ENCODE assay signal across 12 cellular contexts in genomic region chr9:111094433-111095421, GRCh38. TPM values are rescaled to one million over a fixed set of nuclear protein-coding genes. Genes with fewer than 3 reads are reported as not detected.
A peak's percentile ranks its signal among the peaks of the same experiment; 100 is the strongest.
DNase-seq lines count a peak whose midpoint lies in the region; ATAC-seq and TF ChIP-seq lines count a peak whose summit lies in the region.
"Had no signal": no experiment of that assay in that cellular context is flagged by ENCODE, and none has a peak within 500 bp of the region (broad histone marks: within the 10 kb centered on the region; RNA-seq: fewer than 3 reads in every experiment).

No MANE protein-coding gene starts in this region.

- H3K27ac ChIP-seq in PC-9, result no peak overlapping the region
- H3K27ac ChIP-seq in psoas muscle, result no peak overlapping the region

- H3K4me3 ChIP-seq in PC-9 (no peak overlapping the region), foreskin fibroblast (ENCODE audit: low read depth in 1 of 2, low read length in 2 of 2) (no peak overlapping the region), psoas muscle (no peak overlapping the region)

- peaks cover 0 to 6% (median under 1%) of the 10 kb centered on the region in 6 donors for H3K9me3 Mint-ChIP-seq in immature natural killer cell
- H3K9me3 Mint-ChIP-seq: activated naive CD8-positive, alpha-beta T cell treated with anti-CD3 and anti-CD28 coated beads, Interleukin-2, amount 10 ng/mL, durations not matched to agents 7 days and 5 days had no signal

- H3F3A ChIP-seq in PC-9 (ENCODE audit: insufficient read depth, low read depth), result no peaks in the 10 kb centered on the region

- BruUV-seq in PC-9 (replicated peaks; lab: Mats Ljungman, UMichigan), result no TSS peak

- ATAC-seq in psoas muscle, result peak in 3 of 4 donors; percentile 45 to 65 (median 59)
- ATAC-seq: Panc1 had no signal

- H3K4me1 ChIP-seq in PC-9 (replicated peaks; ENCODE audit: insufficient read depth) (0 out of 2 replicates have a peak, but pooled peaks cover 6% of the 10 kb centered on the region), psoas muscle (no peaks in the 10 kb centered on the region)

- H3K4me2 ChIP-seq in PC-9, result peak overlapping the region; percentile 13; the same call in 1 of the 2 replicates

- H3K9me3 ChIP-seq in PC-9 (ENCODE audit: insufficient read depth, low read depth) (no peaks in the 10 kb centered on the region), psoas muscle (no peaks in the 10 kb centered on the region)

- no peaks in the 10 kb centered on the region for H3K9me2 ChIP-seq in PC-9 (ENCODE audit: insufficient read depth)

- peak overlapping the region; percentile 67 for H2AFZ ChIP-seq in PC-9

- H4K20me1 ChIP-seq in PC-9 (ENCODE audit: insufficient read depth), result no peaks in the 10 kb centered on the region

- H3K27me3 Mint-ChIP-seq in immature natural killer cell (ENCODE audit: low read depth in 3 of 3), result peaks cover 0 to 2% (median 0%) of the 10 kb centered on the region in 3 donors
- H3K27me3 Mint-ChIP-seq: activated naive CD8-positive, alpha-beta T cell treated with anti-CD3 and anti-CD28 coated beads, Interleukin-2, amount 10 ng/mL, durations not matched to agents 7 days and 5 days had no signal

- H3K4me1 Mint-ChIP-seq in immature natural killer cell, result no peaks in the 10 kb centered on the region
- H3K4me1 Mint-ChIP-seq: activated naive CD8-positive, alpha-beta T cell treated with anti-CD3 and anti-CD28 coated beads, Interleukin-2, amount 10 ng/mL, durations not matched to agents 7 days and 5 days; naive B cell had no signal

- no peaks in the 10 kb centered on the region for H3K36me3 ChIP-seq in PC-9 (ENCODE audit: low read depth)
- no peaks in the 10 kb centered on the region for H3K36me3 ChIP-seq in psoas muscle (ENCODE audit: insufficient read depth in 1 of 2, low read depth in 1 of 2)

- H3K27ac Mint-ChIP-seq in immature natural killer cell, result no peak overlapping the region
- H3K27ac Mint-ChIP-seq: activated naive CD8-positive, alpha-beta T cell treated with anti-CD3 and anti-CD28 coated beads, Interleukin-2, amount 10 ng/mL, durations not matched to agents 7 days and 5 days; naive B cell had no signal

- CTCF ChIA-PET in PC-9 (lab: Charles Lee), result no interaction called here

- no peaks in the 10 kb centered on the region for H3K79me2 ChIP-seq in PC-9 (ENCODE audit: low read depth)

- POLR2A ChIA-PET in PC-9 (lab: Charles Lee; ENCODE audit: unreplicated experiment), result no interaction called here

- H3K4me3 Mint-ChIP-seq in immature natural killer cell, result no peak overlapping the region
- H3K4me3 Mint-ChIP-seq: activated naive CD8-positive, alpha-beta T cell treated with anti-CD3 and anti-CD28 coated beads, Interleukin-2, amount 10 ng/mL, durations not matched to agents 7 days and 5 days; naive B cell had no signal

- TF ChIP-seq CTCF in PC-9 (conservative IDR thresholded peaks at IDR 0.05) (no peak), foreskin fibroblast (IDR thresholded peaks at IDR 0.05; ENCODE audit: low read depth, low read length) (no peak), psoas muscle (IDR thresholded peaks at IDR 0.05) (no peak)

- H3K27me3 ChIP-seq in PC-9 (ENCODE audit: insufficient read depth, low read depth) (no peaks in the 10 kb centered on the region), psoas muscle (ENCODE audit: insufficient read depth in 3 of 3, low read length in 2 of 3) (no peaks in the 10 kb centered on the region)

- no peaks in the 10 kb centered on the region for H3K36me3 Mint-ChIP-seq in immature natural killer cell
- H3K36me3 Mint-ChIP-seq: activated naive CD8-positive, alpha-beta T cell treated with anti-CD3 and anti-CD28 coated beads, Interleukin-2, amount 10 ng/mL, durations not matched to agents 7 days and 5 days; naive B cell had no signal

- DNase-seq in ELR (ENCODE audit: low read depth) (peak; percentile 85), PC-9 (peak in 1 of 2 experiments; percentile 20), foreskin fibroblast (peak; percentile 81 to 88), psoas muscle (peak in 1 of 2 donors; percentile 22), immature natural killer cell (no peak)
- DNase-seq in activated CD8-positive, alpha-beta memory T cell treated with anti-CD3 and anti-CD28 coated beads for 24 hours, result no peak
- no peak for DNase-seq in activated CD4-positive, alpha-beta T cell treated with anti-CD3 and anti-CD28 coated beads for 48 hours
- no peak for DNase-seq in activated T-cell treated with anti-CD3 and anti-CD28 coated beads, Interleukin-2, amount 50 U/mL, for 48 hours
- DNase-seq: activated naive CD8-positive, alpha-beta T cell treated with anti-CD3 and anti-CD28 coated beads, Interleukin-2, amount 10 ng/mL, durations not matched to agents 7 days and 5 days; naive B cell; stimulated activated naive CD4-positive, alpha-beta T cell treated with Interleukin-2 at 50 U/mL for 16 hours had no signal

- intact Hi-C loops in PC-9 (cut with micrococcal nuclease; ENCODE audit: unreplicated experiment) (no loop called here), psoas muscle (cut with DNase I) (no loop called here)

- WGBS in psoas muscle, 3 donors, result 19 to 29% (median 20%) methylated on average over 2 of the region's 2 CpGs

RNA-seq across cellular contexts. Expression of gene LPAR1, which starts 56.5 kb away (rescaled TPM):
- total RNA-seq in PC-9 (2021), result 8.9 and 11.8 TPM in 2 replicates
- total RNA-seq in psoas muscle, result 1 to 10 TPM; 3.5 to 6.1 (median 5.1) TPM
- polyA plus RNA-seq in psoas muscle, result 1 to 10 TPM; 2.5 to 7.7 (median 4.5) TPM
- polyA plus RNA-seq in immature natural killer cell, result under 1 TPM in 2 of 3 donors, not detected in 1; 0.59 to 0.84 TPM

Comparison
In these comparisons a context has a peak if more than half of its experiments do, and no peak if none do; other contexts are left out.
1. DNase-seq: peak in ELR (single experiment) and foreskin fibroblast (2 of 2); none in activated CD8-positive, alpha-beta memory T cell treated with anti-CD3 and anti-CD28 coated beads for 24 hours (single experiment), activated CD4-positive, alpha-beta T cell treated with anti-CD3 and anti-CD28 coated beads for 48 hours (single experiment), immature natural killer cell (0 of 3) and activated T-cell treated with anti-CD3 and anti-CD28 coated beads, Interleukin-2, amount 50 U/mL, for 48 hours (0 of 2).